In the genomic region with DNA sequence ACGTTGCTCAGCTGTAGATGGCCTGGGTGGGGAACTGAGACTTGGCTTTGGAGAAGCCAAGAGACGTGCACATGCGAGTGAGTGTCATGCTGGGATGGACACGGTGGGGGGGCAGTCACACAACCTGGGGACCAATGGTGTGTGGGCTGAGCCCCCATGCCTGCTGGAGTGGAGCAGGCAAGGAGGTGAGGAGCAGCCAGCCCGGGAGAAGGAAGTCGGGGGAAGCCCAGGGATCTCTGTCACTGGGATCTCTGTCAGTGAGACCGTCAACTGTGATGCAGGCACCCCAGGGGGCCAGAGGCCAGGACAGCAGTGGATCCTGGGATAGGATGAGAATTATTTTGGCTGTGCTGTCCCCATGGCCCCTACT, we compare ENCODE assay signal across 18 cellular contexts. TPM values are rescaled to one million over a fixed set of nuclear protein-coding genes. Genes with fewer than 3 reads are reported as not detected.
DNase-seq lines count a peak whose midpoint lies in the region; ATAC-seq, FAIRE-seq and TF ChIP-seq lines count a peak whose summit lies in the region.
"Had no signal": no experiment of that assay in that cellular context is flagged by ENCODE, and none has a peak within 500 bp of the region (broad histone marks: within the 10 kb centered on the region; RNA-seq: fewer than 3 reads in every experiment).

No MANE protein-coding gene starts in this region.

- no peak for TF ChIP-seq RAD21 in H1 (IDR thresholded peaks at IDR 0.05 in 1 of 2, conservative IDR thresholded peaks at IDR 0.05 in 1 of 2; ENCODE audit: low read depth in 2 of 2, low read length in 2 of 2)

- H2BK120ac ChIP-seq in H1 (replicated peaks; ENCODE audit: low read depth, low read length), result no peak overlapping the region

- H3K36me3 ChIP-seq in H1 (ENCODE audit: control insufficient read depth in 2 of 4, insufficient read depth in 4 of 4, low read length in 3 of 4), result no peaks in the 10 kb centered on the region

- WGBS in H1 (ENCODE audit: extremely low coverage in 1 of 2, insufficient coverage in 1 of 2, insufficient read length in 1 of 2, insufficient replicate concordance in 2 of 2, low coverage in 1 of 2, low lambda C conversion rate in 2 of 2, missing lambda C conversion rate in 1 of 2), 2 experiments, result 71% methylated on average over 7 of the region's 7 CpGs; no CpG with 5 or more reads in 1 of the 2 experiments

- ATAC-seq in activated naive CD4-positive, alpha-beta T cell treated with anti-CD3 and anti-CD28 coated beads, Interleukin-2, amount 50 U/mL, for 72 hours, result no peak
- ATAC-seq: PC-3 had no signal

- H4K8ac ChIP-seq in H1 (ENCODE audit: extremely low read depth, insufficient read depth, low read length), result no peak overlapping the region

- no peak overlapping the region for H4K5ac ChIP-seq in H1 (ENCODE audit: insufficient read length, low read depth, low read length)

- H3K79me2 ChIP-seq in H1 (ENCODE audit: control insufficient read depth in 1 of 2, insufficient read depth in 2 of 2, low read length in 2 of 2), result no peaks in the 10 kb centered on the region

- H3K27me3 ChIP-seq in H1 (replicated peaks in 1 of 4; ENCODE audit: control insufficient read depth in 3 of 4, extremely low read depth in 1 of 4, insufficient read depth in 3 of 4, low read length in 3 of 4), result peaks cover 2 to 28% (median 15%) of the 10 kb centered on the region in 4 experiments

- H3K4me1 ChIP-seq in H1 (replicated peaks in 1 of 4; ENCODE audit: control insufficient read depth in 3 of 4, insufficient read depth in 4 of 4, low read length in 3 of 4), result peaks cover 0 to 4% (median 1%) of the 10 kb centered on the region in 4 experiments; a peak in 4 of 7 replicates

- no peak overlapping the region for H2AFZ ChIP-seq in H1 (ENCODE audit: low read length)

- FAIRE-seq in GM12892 (lab: Jason Lieb, UNC) (no peak), H1 (lab: Jason Lieb, UNC) (no peak)

- peak overlapping the region; percentile 33; the same call in 1 of the 2 replicates for H2BK12ac ChIP-seq in H1 (ENCODE audit: low read depth, low read length)

- H4K91ac ChIP-seq in H1 (replicated peaks; ENCODE audit: insufficient read length, low read length), result no peak overlapping the region

- no peaks in the 10 kb centered on the region for H3K36me3 Mint-ChIP-seq in activated naive CD4-positive, alpha-beta T cell treated with anti-CD3 and anti-CD28 coated beads, Interleukin-2, amount 50 U/mL, for 24 hours
- peaks cover 6% of the 10 kb centered on the region in 2 donors for H3K36me3 Mint-ChIP-seq in activated naive CD4-positive, alpha-beta T cell treated with anti-CD3 and anti-CD28 coated beads, Interleukin-2, amount 50 U/mL, for 72 hours
- no peaks in the 10 kb centered on the region for H3K36me3 Mint-ChIP-seq in progenitor cell of endocrine pancreas (ENCODE audit: insufficient read depth)
- H3K36me3 Mint-ChIP-seq: IgD-negative memory B cell had no signal

- no peak overlapping the region for H3K4ac ChIP-seq in H1 (replicated peaks; ENCODE audit: insufficient read length, low read depth, low read length)

- H2BK5ac ChIP-seq in H1 (ENCODE audit: low read depth, low read length), result no peak overlapping the region

- peaks cover 6% of the 10 kb centered on the region for H3K27me3 Mint-ChIP-seq in activated naive CD4-positive, alpha-beta T cell treated with anti-CD3 and anti-CD28 coated beads, Interleukin-2, amount 50 U/mL, for 24 hours
- no peaks in the 10 kb centered on the region for H3K27me3 Mint-ChIP-seq in progenitor cell of endocrine pancreas

- peaks cover 0 to 3% of the 10 kb centered on the region in 2 experiments for H4K20me1 ChIP-seq in H1 (replicated peaks in 1 of 2; ENCODE audit: control insufficient read depth in 1 of 2, insufficient read depth in 2 of 2, low read length in 2 of 2)

- no peaks in the 10 kb centered on the region for H3K79me1 ChIP-seq in H1 (ENCODE audit: low read depth, low read length)

- no peak overlapping the region for H3K14ac ChIP-seq in H1 (ENCODE audit: insufficient read length)

- no peak overlapping the region for H3K18ac ChIP-seq in H1 (ENCODE audit: extremely low read depth, low read length)

- CTCF ChIA-PET in H1 (lab: Charles Lee; ENCODE audit: partially characterized antibody), result interaction anchor here (0.6 kb wide), 1 partner anchor 1198 kb away, joined by 5 read pairs; no protein-coding TSS in a partner anchor

- peaks cover 6% of the 10 kb centered on the region for H3K4me1 Mint-ChIP-seq in activated naive CD4-positive, alpha-beta T cell treated with anti-CD3 and anti-CD28 coated beads, Interleukin-2, amount 50 U/mL, for 24 hours
- H3K4me1 Mint-ChIP-seq in progenitor cell of endocrine pancreas (ENCODE audit: low read depth), result peaks cover 8% of the 10 kb centered on the region

- no peak overlapping the region for H3K23ac ChIP-seq in H1 (ENCODE audit: insufficient read length)

- no peak overlapping the region for H3K4me3 Mint-ChIP-seq in activated naive CD4-positive, alpha-beta T cell treated with anti-CD3 and anti-CD28 coated beads, Interleukin-2, amount 50 U/mL, for 24 hours
- no peak overlapping the region for H3K4me3 Mint-ChIP-seq in progenitor cell of endocrine pancreas (ENCODE audit: low read depth)
- H3K4me3 Mint-ChIP-seq: IgD-negative memory B cell had no signal

- TF ChIP-seq POLR2A in GM12892 (IDR thresholded peaks at IDR 0.05; ENCODE audit: low read depth, low read length), result no peak
- TF ChIP-seq POLR2A in H1 (IDR thresholded peaks at IDR 0.05; ENCODE audit: control extremely low read depth in 1 of 2, low read depth in 2 of 2, low read length in 2 of 2), result no peak

- H3K27ac ChIP-seq in H1 (ENCODE audit: low read depth, low read length), result no peak overlapping the region
- H3K27ac ChIP-seq: RWPE1 had no signal

- no peak overlapping the region for H3K56ac ChIP-seq in H1 (replicated peaks; ENCODE audit: insufficient read length, low read depth, low read length)

- no peak overlapping the region for H2AK5ac ChIP-seq in H1 (ENCODE audit: low read depth, low read length)

- no peak overlapping the region for H3K4me3 ChIP-seq in H1 (ENCODE audit: extremely low read depth in 1 of 4, insufficient read depth in 2 of 4, low read depth in 3 of 4, low read length in 4 of 4)

- TF ChIP-seq EP300 in H1 (IDR thresholded peaks at IDR 0.05; ENCODE audit: borderline replicate concordance in 1 of 2, low read depth in 2 of 2, low read length in 2 of 2), result no peak

- POLR2A ChIA-PET in H1 (lab: Charles Lee; ENCODE audit: partially characterized antibody), result no interaction called here

- H3K9ac ChIP-seq in H1 (replicated peaks in 1 of 4; ENCODE audit: extremely low read depth in 1 of 4, low read depth in 3 of 4, low read length in 3 of 4), result no peak overlapping the region

- H2BK20ac ChIP-seq in H1 (ENCODE audit: low read length), result no peak overlapping the region

- H3K23me2 ChIP-seq in H1 (ENCODE audit: low read depth, low read length), result peaks cover 16% of the 10 kb centered on the region; the same call in 1 of the 2 replicates

- H3K4me2 ChIP-seq in H1 (ENCODE audit: insufficient read depth in 1 of 2, low read depth in 2 of 2, low read length in 2 of 2), result no peak overlapping the region

- no peak overlapping the region for H2BK15ac ChIP-seq in H1 (ENCODE audit: low read length)

- no peaks in the 10 kb centered on the region for H3K9me3 Mint-ChIP-seq in activated naive CD4-positive, alpha-beta T cell treated with anti-CD3 and anti-CD28 coated beads, Interleukin-2, amount 50 U/mL, for 24 hours
- H3K9me3 Mint-ChIP-seq in activated naive CD4-positive, alpha-beta T cell treated with anti-CD3 and anti-CD28 coated beads, Interleukin-2, amount 50 U/mL, for 72 hours, result peaks cover 0 to 3% of the 10 kb centered on the region in 2 donors
- H3K9me3 Mint-ChIP-seq in progenitor cell of endocrine pancreas (ENCODE audit: low read depth), result no peaks in the 10 kb centered on the region

- DNase-seq in activated naive CD4-positive, alpha-beta T cell treated with anti-CD3 and anti-CD28 coated beads, Interleukin-2, amount 50 U/mL, for 72 hours (ENCODE audit: low spot score in 2 of 2), result no peak
- peak; percentile 14 for DNase-seq in GM12892 (ENCODE audit: insufficient read length)
- DNase-seq in H1 (ENCODE audit: low read depth in 1 of 2, low spot score in 2 of 2), result no peak
- no peak for DNase-seq in progenitor cell of endocrine pancreas (ENCODE audit: low spot score, unreplicated experiment)
- DNase-seq in central memory CD4-positive, alpha-beta T cell, result no peak
- no peak for DNase-seq in islet precursor cell
- DNase-seq in NCI-H526 treated with DMSO at 0.1 percent for 48 hours (lab: John Stamatoyannopoulos, UW), result no peak
- DNase-seq: ACHN, AML-193, GDM1, NCI-H1105 treated with DMSO at 0.1 percent for 48 hours, NCI-H1694 treated with DMSO at 0.1 percent for 48 hours, NCI-H446 treated with DMSO at 0.1 percent for 48 hours, NCI-H748 treated with DMSO at 0.1 percent for 48 hours, PC-3 had no signal

- no peaks in the 10 kb centered on the region for H3K9me3 ChIP-seq in H1 (ENCODE audit: insufficient read depth in 2 of 2, low read depth in 1 of 2, low read length in 1 of 2)

- TF ChIP-seq CTCF in H1 (IDR thresholded peaks at IDR 0.05; ENCODE audit: control extremely low read depth in 1 of 3, insufficient read depth in 1 of 3, low read depth in 1 of 3, low read length in 3 of 3), result no peak
- TF ChIP-seq CTCF in progenitor cell of endocrine pancreas (IDR thresholded peaks at IDR 0.05; ENCODE audit: unreplicated experiment), result no peak

- H3K27ac Mint-ChIP-seq in activated naive CD4-positive, alpha-beta T cell treated with anti-CD3 and anti-CD28 coated beads, Interleukin-2, amount 50 U/mL, for 24 hours, result peak overlapping the region; percentile 72
- H3K27ac Mint-ChIP-seq in activated naive CD4-positive, alpha-beta T cell treated with anti-CD3 and anti-CD28 coated beads, Interleukin-2, amount 50 U/mL, for 72 hours, result no peak overlapping the region
- peak overlapping the region; percentile 11 for H3K27ac Mint-ChIP-seq in progenitor cell of endocrine pancreas
- H3K27ac Mint-ChIP-seq: IgD-negative memory B cell had no signal

RNA-seq across cellular contexts. Expression of gene ZNF669, which starts 11.0 kb away (rescaled TPM):
- total RNA-seq in activated naive CD4-positive, alpha-beta T cell treated with anti-CD3 and anti-CD28 coated beads, Interleukin-2, amount 50 U/mL, for 72 hours, result 10 to 100 TPM in 1 of 2 donors, 1 to 10 TPM in 1; 6.2 to 10.1 TPM
- 4.4 TPM for polyA plus RNA-seq in GM12892 (2012; ENCODE audit: missing spikeins)
- total RNA-seq in H1 (2021; fragmentation: NEBNext Ultra II Directional; extraction: Animal tissue kit (Norgen Biotek cat#: 25700)), result 19.6 and 20.3 TPM in 2 replicates
- 3.8 and 4.8 TPM in 2 replicates for polyA plus RNA-seq in H1 (2011; rRNA removed)
- 6.7 TPM for polyA plus RNA-seq in H1 (2011; cell fraction: cytosol; rRNA removed)
- 4.8 TPM for polyA plus RNA-seq in H1 (2011; cell fraction: nucleus; rRNA removed)
- polyA plus RNA-seq in H1 (2012, experiment 1 of 2), result 7.8 to 11.6 TPM (median 9.9 TPM) in 4 replicates
- polyA plus RNA-seq in H1 (2012, experiment 2 of 2), result 2.4 TPM
- polyA plus RNA-seq in H1 (2013, experiment 1 of 2), result 12.2 TPM
- polyA plus RNA-seq in H1 (2013, experiment 2 of 2), result 14.2 TPM
- 10.3 and 12.9 TPM in 2 replicates for polyA minus RNA-seq in H1 (2011; rRNA and poly(A)+ RNA removed)
- polyA minus RNA-seq in H1 (2011; cell fraction: cytosol; rRNA and poly(A)+ RNA removed), result 11.7 TPM
- polyA minus RNA-seq in H1 (2011; cell fraction: nucleus; rRNA and poly(A)+ RNA removed), result 17.2 TPM
- total RNA-seq in progenitor cell of endocrine pancreas, result 19.7 and 21.8 TPM in 2 replicates

RNA-seq across cellular contexts. Expression of gene ZNF670, which starts 36.5 kb away (rescaled TPM):
- total RNA-seq in activated naive CD4-positive, alpha-beta T cell treated with anti-CD3 and anti-CD28 coated beads, Interleukin-2, amount 50 U/mL, for 72 hours, result 1 to 10 TPM; 3.2 to 4.5 TPM
- polyA plus RNA-seq in GM12892 (2012; ENCODE audit: missing spikeins), result 4.5 TPM
- 11.7 and 15.4 TPM in 2 replicates for total RNA-seq in H1 (2021; fragmentation: NEBNext Ultra II Directional; extraction: Animal tissue kit (Norgen Biotek cat#: 25700))
- polyA plus RNA-seq in H1 (2011; rRNA removed), result 1.5 and 2.8 TPM in 2 replicates
- polyA plus RNA-seq in H1 (2011; cell fraction: cytosol; rRNA removed), result 3.9 TPM
- 0.97 TPM for polyA plus RNA-seq in H1 (2011; cell fraction: nucleus; rRNA removed)
- 5.4 to 9.7 TPM (median 5.7 TPM) in 4 replicates for polyA plus RNA-seq in H1 (2012, experiment 1 of 2)
- 0.46 TPM for polyA plus RNA-seq in H1 (2012, experiment 2 of 2)
- 6.3 TPM for polyA plus RNA-seq in H1 (2013, experiment 1 of 2)
- polyA plus RNA-seq in H1 (2013, experiment 2 of 2), result 6.7 TPM
- polyA minus RNA-seq in H1 (2011; rRNA and poly(A)+ RNA removed), result 5.4 and 9.3 TPM in 2 replicates
- polyA minus RNA-seq in H1 (2011; cell fraction: cytosol; rRNA and poly(A)+ RNA removed), result 5.1 TPM
- polyA minus RNA-seq in H1 (2011; cell fraction: nucleus; rRNA and poly(A)+ RNA removed), result 7.4 TPM
- total RNA-seq in progenitor cell of endocrine pancreas, result 13.0 and 13.7 TPM in 2 replicates

RNA-seq across cellular contexts. Expression of gene ZNF124, which starts 56.7 kb away (rescaled TPM):
- total RNA-seq in activated naive CD4-positive, alpha-beta T cell treated with anti-CD3 and anti-CD28 coated beads, Interleukin-2, amount 50 U/mL, for 72 hours, result 10 to 100 TPM; 11.0 to 13.2 TPM
- polyA plus RNA-seq in GM12892 (2012; ENCODE audit: missing spikeins), result 8.6 TPM
- 35.6 and 39.9 TPM in 2 replicates for total RNA-seq in H1 (2021; fragmentation: NEBNext Ultra II Directional; extraction: Animal tissue kit (Norgen Biotek cat#: 25700))
- polyA plus RNA-seq in H1 (2011; rRNA removed), result 3.6 and 4.6 TPM in 2 replicates
- 7.7 TPM for polyA plus RNA-seq in H1 (2011; cell fraction: cytosol; rRNA removed)
- polyA plus RNA-seq in H1 (2011; cell fraction: nucleus; rRNA removed), result 6.3 TPM
- 6.2 to 11.4 TPM (median 8.8 TPM) in 4 replicates for polyA plus RNA-seq in H1 (2012, experiment 1 of 2)
- 0.97 TPM for polyA plus RNA-seq in H1 (2012, experiment 2 of 2)
- polyA plus RNA-seq in H1 (2013, experiment 1 of 2), result 14.6 TPM
- 13.8 TPM for polyA plus RNA-seq in H1 (2013, experiment 2 of 2)
- 40.8 and 66.4 TPM in 2 replicates for polyA minus RNA-seq in H1 (2011; rRNA and poly(A)+ RNA removed)
- polyA minus RNA-seq in H1 (2011; cell fraction: cytosol; rRNA and poly(A)+ RNA removed), result 16.7 TPM
- polyA minus RNA-seq in H1 (2011; cell fraction: nucleus; rRNA and poly(A)+ RNA removed), result 119 TPM
- 233 and 273 TPM in 2 replicates for total RNA-seq in progenitor cell of endocrine pancreas

Comparison
In these comparisons a context has a peak if more than half of its experiments do, and no peak if none do; other contexts are left out.
1. H3K27ac Mint-ChIP-seq: peak in activated naive CD4-positive, alpha-beta T cell treated with anti-CD3 and anti-CD28 coated beads, Interleukin-2, amount 50 U/mL, for 24 hours (single experiment) and progenitor cell of endocrine pancreas (single experiment); none in activated naive CD4-positive, alpha-beta T cell treated with anti-CD3 and anti-CD28 coated beads, Interleukin-2, amount 50 U/mL, for 72 hours (0 of 2).